ENCODE assay signal across 19 cellular contexts in the genomic region with DNA sequence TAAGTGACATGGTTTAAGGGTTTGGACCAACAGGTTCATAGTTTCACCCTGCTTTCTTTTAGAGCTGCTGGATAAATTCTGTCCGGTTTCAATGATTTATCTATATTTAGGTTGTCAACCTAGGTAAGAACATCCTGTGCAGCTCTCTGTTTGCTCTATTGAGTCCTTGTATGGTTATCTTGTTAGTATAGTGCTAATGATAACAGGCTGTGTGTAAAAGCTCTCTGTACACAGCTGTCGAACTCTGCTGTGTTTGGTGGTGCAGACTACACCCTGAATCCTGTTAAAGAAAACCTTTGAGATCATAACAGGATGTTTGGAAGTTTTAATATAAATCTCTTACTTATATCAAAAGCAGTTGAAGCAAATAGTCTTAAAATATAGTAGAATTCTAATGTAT.
DNase-seq lines count a peak whose midpoint lies in the region; ATAC-seq lines count a peak whose summit lies in the region.
"Had no signal": no experiment of that assay in that cellular context is flagged by ENCODE, and none has a peak within 500 bp of the region (broad histone marks: within the 10 kb centered on the region; RNA-seq: fewer than 3 reads in every experiment).

No MANE protein-coding gene starts in this region.

- ATAC-seq in HG02870 (IDR thresholded peaks at IDR 0.05; ENCODE audit: unreplicated experiment) (no peak), HG03139 (IDR thresholded peaks at IDR 0.05; ENCODE audit: unreplicated experiment) (no peak)
- ATAC-seq: CD8-positive, alpha-beta T cell; foreskin keratinocyte; left lung had no signal

- DNase-seq in COR-L47 (lab: John Stamatoyannopoulos, UW) (peak; percentile 68), NCI-H1417 (lab: John Stamatoyannopoulos, UW) (peak in 2 of 3 experiments; percentile 37 to 77), NCI-H524 (lab: John Stamatoyannopoulos, UW) (peak; percentile 74 to 81), iris pigment epithelial cell (ENCODE audit: low read depth) (peak; percentile 3), anterior cingulate cortex (lab: John Stamatoyannopoulos, UW) (no peak), mucosa of gallbladder (ENCODE audit: low spot score) (no peak)
- DNase-seq: activated CD4-positive, alpha-beta T cell treated with anti-CD3 and anti-CD28 coated beads for 48 hours; activated CD8-positive, alpha-beta memory T cell treated with anti-CD3 and anti-CD28 coated beads, Interleukin-2, amount 50 U/mL, for 48 hours; aorta; CD8-positive, alpha-beta T cell; foreskin keratinocyte; left lung; NCI-H446 treated with DMSO at 0.1 percent for 48 hours; ovary; Peyer's patch; stimulated activated CD4-positive, alpha-beta T cell treated with anti-CD3 and anti-CD28 coated beads, Interleukin-4, amount 100 ng/mL, for 24 hours; substantia nigra had no signal

Comparison
In these comparisons a context has a peak if more than half of its experiments do, and no peak if none do; other contexts are left out.
1. DNase-seq: peak in COR-L47 (single experiment), NCI-H1417 (2 of 3), NCI-H524 (2 of 2) and iris pigment epithelial cell (single experiment); none in anterior cingulate cortex (0 of 58) and mucosa of gallbladder (single experiment).